Comparison of ENCODE assay signal across 14 cellular contexts in the genomic region with DNA sequence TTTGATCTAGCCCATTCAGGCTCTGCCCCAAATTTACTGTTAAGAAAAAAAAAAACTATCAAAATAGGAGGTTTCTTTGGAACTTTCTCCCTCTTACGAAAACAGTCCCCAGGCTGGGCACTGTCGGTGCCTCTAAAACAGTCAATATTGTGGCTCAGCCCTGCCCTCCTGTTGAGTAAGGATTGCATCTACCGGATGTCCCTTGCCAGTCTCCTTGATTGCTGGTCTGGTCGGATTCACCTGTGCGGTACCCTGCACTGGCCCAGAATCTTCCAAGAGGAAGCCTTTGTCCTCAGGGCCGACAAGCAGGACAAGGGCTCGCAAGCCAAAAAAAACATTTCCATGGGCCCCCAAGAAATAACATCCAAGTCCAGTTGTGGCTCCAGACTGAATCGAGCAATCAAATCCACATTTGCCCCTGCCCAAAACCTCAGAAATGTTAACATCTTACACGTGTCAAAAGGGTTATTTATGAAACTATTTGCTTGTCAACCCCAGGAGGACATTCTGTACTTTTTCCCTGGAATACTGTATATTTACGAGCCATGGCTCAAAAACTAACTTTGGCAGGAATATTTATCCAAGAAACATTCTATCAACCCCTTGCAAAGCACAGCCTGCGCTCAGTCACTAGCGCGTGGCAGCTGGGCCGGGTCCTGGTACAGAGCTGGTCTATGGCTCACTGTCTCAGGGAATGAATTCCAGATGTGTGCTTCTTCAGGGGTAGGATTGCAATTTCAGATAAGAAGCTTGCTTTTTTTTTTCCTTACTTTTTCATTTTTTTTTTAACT.
DNase-seq lines count a peak whose midpoint lies in the region; ATAC-seq and TF ChIP-seq lines count a peak whose summit lies in the region.
"Had no signal": no experiment of that assay in that cellular context is flagged by ENCODE, and none has a peak within 500 bp of the region (broad histone marks: within the 10 kb centered on the region; RNA-seq: fewer than 3 reads in every experiment).

No MANE protein-coding gene starts in this region.

- H3K9me3 ChIP-seq in body of pancreas, result no peaks in the 10 kb centered on the region
- no peaks in the 10 kb centered on the region for H3K9me3 ChIP-seq in right atrium auricular region
- no peaks in the 10 kb centered on the region for H3K9me3 ChIP-seq in skeletal muscle satellite cell (replicated peaks; ENCODE audit: low read length)

- peak; percentile 53 for ATAC-seq in body of pancreas

- WGBS in body of pancreas, 2 donors, result 67 to 70% methylated on average over 14 of the region's 14 CpGs

- H3K4me2 ChIP-seq in skeletal muscle satellite cell (ENCODE audit: low read length), result peak overlapping the region; percentile 35

- H3K27me3 ChIP-seq in BJ (ENCODE audit: control insufficient read depth, insufficient read depth, low read length) (peaks cover 1% of the 10 kb centered on the region), body of pancreas (no peaks in the 10 kb centered on the region), right atrium auricular region (no peaks in the 10 kb centered on the region), skeletal muscle satellite cell (ENCODE audit: control insufficient read depth, insufficient read depth, low read length) (no peaks in the 10 kb centered on the region)

- CTCF ChIA-PET in BJ (lab: Yijun Ruan, JAX), result interaction anchor here (1.5 kb wide), 1 partner anchor 11 kb away, joined by 3 read pairs; no protein-coding TSS in a partner anchor

- H3K4me3 ChIP-seq in BJ (ENCODE audit: low read depth, low read length), result no peak overlapping the region
- H3K4me3 ChIP-seq in body of pancreas, result no peak overlapping the region
- no peak overlapping the region for H3K4me3 ChIP-seq in right atrium auricular region
- no peak overlapping the region for H3K4me3 ChIP-seq in skeletal muscle satellite cell (ENCODE audit: low read length)

- POLR2A ChIA-PET in BJ (lab: Charles Lee), result no interaction called here

- no peak for TF ChIP-seq CTCF in BJ (IDR thresholded peaks at IDR 0.05; ENCODE audit: insufficient read depth, low read depth, low read length)
- no peak for TF ChIP-seq CTCF in body of pancreas (IDR thresholded peaks at IDR 0.05)
- no peak for TF ChIP-seq CTCF in right atrium auricular region (IDR thresholded peaks at IDR 0.05)

- no peaks in the 10 kb centered on the region for H3K36me3 ChIP-seq in BJ (ENCODE audit: control insufficient read depth, insufficient read depth, low read length)
- no peaks in the 10 kb centered on the region for H3K36me3 ChIP-seq in body of pancreas (replicated peaks in 1 of 2; ENCODE audit: insufficient read depth in 1 of 2, low read depth in 2 of 2)
- no peaks in the 10 kb centered on the region for H3K36me3 ChIP-seq in right atrium auricular region
- no peaks in the 10 kb centered on the region for H3K36me3 ChIP-seq in skeletal muscle satellite cell (ENCODE audit: insufficient read depth, low read length)

- H3K4me1 ChIP-seq in body of pancreas (no peaks in the 10 kb centered on the region), right atrium auricular region (peaks cover 0 to 22% of the 10 kb centered on the region in 2 donors), skeletal muscle satellite cell (ENCODE audit: control insufficient read depth, insufficient read depth, low read length) (peaks cover 28% of the 10 kb centered on the region)

- TF ChIP-seq POLR2A in body of pancreas (IDR thresholded peaks at IDR 0.05), result no peak

- H3K27ac ChIP-seq in body of pancreas, result peak overlapping the region in 1 of 4 donors; percentile 16
- peak overlapping the region; percentile 45 to 72 for H3K27ac ChIP-seq in right atrium auricular region
- H3K27ac ChIP-seq: C4-2B, VCaP had no signal

- no peak overlapping the region for H3K9ac ChIP-seq in skeletal muscle satellite cell (ENCODE audit: low read depth, low read length)

- DNase-seq in BJ (ENCODE audit: low read depth), result peak; percentile 63
- peak in 3 of 4 donors; percentile 28 to 41 (median 37) for DNase-seq in body of pancreas
- peak; percentile 77 for DNase-seq in right atrium auricular region (ENCODE audit: low spot score)
- no peak for DNase-seq in DMS153 treated with DMSO at 0.1 percent for 48 hours (lab: John Stamatoyannopoulos, UW; ENCODE audit: unreplicated experiment)
- no peak for DNase-seq in dermis blood vessel endothelial cell
- no peak for DNase-seq in nucleus accumbens (lab: John Stamatoyannopoulos, UW)
- no peak for DNase-seq in activated CD4-positive, alpha-beta T cell treated with anti-CD3 and anti-CD28 coated beads for 48 hours
- DNase-seq: activated CD8-positive, alpha-beta memory T cell treated with anti-CD3 and anti-CD28 coated beads, Interleukin-2, amount 50 U/mL, for 4 hours; naive B cell; NCI-H2029 treated with DMSO at 0.1 percent for 48 hours; small intestine had no signal

- intact Hi-C loops in body of pancreas (cut with DNase I), result no loop called here

Comparison
In these comparisons a context has a peak if more than half of its experiments do, and no peak if none do; other contexts are left out.
1. DNase-seq: peak in BJ (single experiment), body of pancreas (3 of 4) and right atrium auricular region (single experiment); none in DMS153 treated with DMSO at 0.1 percent for 48 hours (single experiment), dermis blood vessel endothelial cell (single experiment), nucleus accumbens (0 of 56) and activated CD4-positive, alpha-beta T cell treated with anti-CD3 and anti-CD28 coated beads for 48 hours (single experiment).